8 cellular contexts compared by ENCODE assay signal in genomic region chr3:88149516-88150362, GRCh38. TPM values are rescaled to one million over a fixed set of nuclear protein-coding genes. Genes with fewer than 3 reads are reported as not detected.
DNase-seq lines count a peak whose midpoint lies in the region; ATAC-seq, FAIRE-seq and TF ChIP-seq lines count a peak whose summit lies in the region.

C3orf38 (plus strand) TSS chr3:88149959; CDS start chr3:88150053, 94 bp downstream.

- H3K9me2 ChIP-seq in OCI-LY1 (ENCODE audit: low read depth, low read length), result no peaks in the 10 kb centered on the region

- H3K4me2 ChIP-seq in OCI-LY1 (ENCODE audit: low read length) (peak within 1 kb of the TSS; percentile 97), endothelial cell of umbilical vein (ENCODE audit: insufficient read depth, low read length) (peak within 1 kb of the TSS; percentile 98)

- FAIRE-seq in D721Med (lab: Jason Lieb, UNC), result no peak
- peak; percentile 83 for FAIRE-seq in endothelial cell of umbilical vein (lab: Jason Lieb, UNC)

- no peak within 1 kb of the TSS for H2AFZ ChIP-seq in OCI-LY1 (ENCODE audit: low read length)
- H2AFZ ChIP-seq in endothelial cell of umbilical vein (ENCODE audit: low read depth, low read length), result peak within 1 kb of the TSS; percentile 98

- H3K9ac ChIP-seq in HUES6 (ENCODE audit: low read length) (peak within 1 kb of the TSS; percentile 97), OCI-LY1 (ENCODE audit: low read length) (peak within 1 kb of the TSS; percentile 80), endothelial cell of umbilical vein (replicated peaks; ENCODE audit: extremely low read depth, insufficient read depth, low read length) (peak within 1 kb of the TSS; percentile 61)

- no peak for TF ChIP-seq CTCF in D721Med (IDR thresholded peaks at IDR 0.05; ENCODE audit: insufficient read depth, missing control alignments)
- no peak for TF ChIP-seq CTCF in OCI-LY1 (IDR thresholded peaks at IDR 0.05; ENCODE audit: low read length)
- no peak for TF ChIP-seq CTCF in endothelial cell of umbilical vein (IDR thresholded peaks at IDR 0.05; ENCODE audit: extremely low read depth in 1 of 2, insufficient read depth in 1 of 2, low read depth in 1 of 2, low read length in 2 of 2)

- H4K20me1 ChIP-seq in OCI-LY1 (ENCODE audit: insufficient read depth, low read length), result no peaks in the 10 kb centered on the region
- no peaks in the 10 kb centered on the region for H4K20me1 ChIP-seq in endothelial cell of umbilical vein (replicated peaks; ENCODE audit: control insufficient read depth, extremely low read depth, insufficient read depth, low read length)

- DNase-seq in D721Med (ENCODE audit: insufficient read length, low spot score) (peak; percentile 47), endothelial cell of umbilical vein (ENCODE audit: low read depth, low spot score) (peak; percentile 82), midbrain (lab: John Stamatoyannopoulos, UW) (peak; percentile 96)
- DNase-seq in activated CD8-positive, alpha-beta memory T cell treated with anti-CD3 and anti-CD28 coated beads, Interleukin-2, amount 50 U/mL, for 48 hours, result peak; percentile 88
- peak; percentile 67 to 68 for DNase-seq in stimulated activated CD8-positive, alpha-beta memory T cell treated with anti-CD3 and anti-CD28 coated beads, Interleukin-15, amount 100 ng/mL, for 48 hours (ENCODE audit: low read depth in 2 of 2)

- peak; percentile 71 for ATAC-seq in GM21447 (IDR thresholded peaks at IDR 0.05; ENCODE audit: unreplicated experiment)

- TSS peak; percentile 55 for BruUV-seq in endothelial cell of umbilical vein (replicated peaks; lab: Mats Ljungman, UMichigan)

- H3K9me3 ChIP-seq in HUES6 (ENCODE audit: control insufficient read depth, insufficient read depth, low read depth, low read length) (no peaks in the 10 kb centered on the region), OCI-LY1 (ENCODE audit: low read length) (no peaks in the 10 kb centered on the region), endothelial cell of umbilical vein (replicated peaks; ENCODE audit: control insufficient read depth, insufficient read depth, low read length) (no peaks in the 10 kb centered on the region)

- H3K79me2 ChIP-seq in OCI-LY1 (ENCODE audit: insufficient read depth, low read length) (peaks cover 49% of the 10 kb centered on the region), endothelial cell of umbilical vein (ENCODE audit: control insufficient read depth, insufficient read depth, low read length) (peaks cover 29% of the 10 kb centered on the region)

- POLR2A ChIA-PET in endothelial cell of umbilical vein (lab: Charles Lee), result interaction anchor here (1.8 kb wide), 1 partner anchor 91 kb away, joined by 7 read pairs; the partner anchor contains the start of genes CGGBP1 and ZNF654

- CTCF ChIA-PET in endothelial cell of umbilical vein (lab: Charles Lee), result interaction anchor here (1.2 to 2.8 kb wide), 6 partner anchors 11 to 145 kb away, joined by 3 to 12 read pairs (median 6); no protein-coding TSS in a partner anchor

- intact Hi-C loops in endothelial cell of umbilical vein (cut with micrococcal nuclease), result loop anchor here (1.0 kb wide), 1 partner anchor 90 kb away; the partner anchor contains the start of genes CGGBP1 and ZNF654

- H3F3A ChIP-seq in OCI-LY1 (ENCODE audit: insufficient read depth, low read length), result no peaks in the 10 kb centered on the region

- H3K4me1 ChIP-seq in HUES6 (ENCODE audit: control insufficient read depth, insufficient read depth, low read length) (peaks cover 6% of the 10 kb centered on the region), OCI-LY1 (ENCODE audit: insufficient read depth, low read length, severe bottlenecking) (peaks cover 41% of the 10 kb centered on the region), endothelial cell of umbilical vein (ENCODE audit: control insufficient read depth, extremely low read depth, insufficient read depth, low read length) (peaks cover 13% of the 10 kb centered on the region)

- peak; percentile 83 for TF ChIP-seq POLR2A in endothelial cell of umbilical vein (IDR thresholded peaks at IDR 0.05; ENCODE audit: low read depth, low read length)

- H3K36me3 ChIP-seq in HUES6 (ENCODE audit: control insufficient read depth, insufficient read depth, low read length) (peaks cover 13% of the 10 kb centered on the region), OCI-LY1 (ENCODE audit: insufficient read depth, low read length) (peaks cover 17% of the 10 kb centered on the region), endothelial cell of umbilical vein (ENCODE audit: control insufficient read depth in 2 of 2, extremely low read depth in 1 of 2, insufficient read depth in 2 of 2, low read length in 2 of 2) (peaks cover 2% of the 10 kb centered on the region in 2 experiments)

- H3K9me1 ChIP-seq in endothelial cell of umbilical vein (replicated peaks; ENCODE audit: control insufficient read depth, extremely low read depth, insufficient read depth, low read length), result no peaks in the 10 kb centered on the region

- H3K27me3 ChIP-seq in HUES6 (ENCODE audit: control insufficient read depth, insufficient read depth, low read length) (no peaks in the 10 kb centered on the region), OCI-LY1 (ENCODE audit: insufficient read depth, low read length) (no peaks in the 10 kb centered on the region), endothelial cell of umbilical vein (ENCODE audit: control insufficient read depth in 2 of 2, insufficient read depth in 2 of 2, low read length in 2 of 2) (no peaks in the 10 kb centered on the region)

- dilution Hi-C loops in endothelial cell of umbilical vein (cut with MboI; ENCODE audit: extremely low pct_ligation_motif_present, low sequenced_read_pairs), result no loop called here

- H3K27ac ChIP-seq in HUES6 (ENCODE audit: low read depth, low read length), result peak within 1 kb of the TSS; percentile 90
- peak within 1 kb of the TSS; percentile 79 for H3K27ac ChIP-seq in OCI-LY1 (ENCODE audit: low read depth, low read length, poor library complexity, severe bottlenecking)
- peak within 1 kb of the TSS; percentile 32 for H3K27ac ChIP-seq in endothelial cell of umbilical vein (ENCODE audit: insufficient read depth, low read depth, low read length)

- H3K4me3 ChIP-seq in HUES6 (ENCODE audit: low read depth, low read length), result peak within 1 kb of the TSS; percentile 87
- peak within 1 kb of the TSS; percentile 74 for H3K4me3 ChIP-seq in OCI-LY1 (ENCODE audit: low read depth, low read length, poor library complexity, severe bottlenecking)
- H3K4me3 ChIP-seq in endothelial cell of umbilical vein (replicated peaks in 1 of 3; ENCODE audit: insufficient read depth in 1 of 3, low read depth in 1 of 3, low read length in 3 of 3), result peak within 1 kb of the TSS; percentile 92 to 100 (median 96)

TF ChIP-seq in endothelial cell of umbilical vein, 7 proteins besides CTCF, POLR2A, EP300 and RAD21:
- TF ChIP-seq JUN (IDR thresholded peaks at IDR 0.05; ENCODE audit: borderline replicate concordance, insufficient read depth, insufficient read length, low read depth) (no peak), GATA2 (IDR thresholded peaks at IDR 0.05; ENCODE audit: insufficient read depth, insufficient read length, low read depth, low read length) (no peak), POLR2AphosphoS5 (IDR thresholded peaks at IDR 0.05; ENCODE audit: insufficient read depth, low read depth, low read length) (peak; percentile 69), MAX (IDR thresholded peaks at IDR 0.05; ENCODE audit: insufficient read depth, insufficient read length) (no peak), EZH2 (IDR thresholded peaks at IDR 0.05; ENCODE audit: borderline replicate concordance, low read depth, low read length, severe bottlenecking) (no peak)

RNA-seq across cellular contexts. Expression of gene C3orf38, which starts in this region (rescaled TPM):
- 17.3 and 17.9 TPM in 2 replicates for total RNA-seq in endothelial cell of umbilical vein
- polyA plus RNA-seq in endothelial cell of umbilical vein, result 4.2 and 5.2 TPM in 2 replicates
- polyA plus RNA-seq in endothelial cell of umbilical vein (2011; cell fraction: cytosol; rRNA removed), result 6.9 and 7.1 TPM in 2 replicates
- polyA plus RNA-seq in endothelial cell of umbilical vein (2011; cell fraction: nucleus; rRNA removed), result 4.4 and 5.8 TPM in 2 replicates
- 7.1 and 11.8 TPM in 2 replicates for polyA plus RNA-seq in endothelial cell of umbilical vein (2012)
- polyA minus RNA-seq in endothelial cell of umbilical vein, result 10.2 and 10.4 TPM in 2 replicates
- polyA minus RNA-seq in endothelial cell of umbilical vein (2011; cell fraction: cytosol; rRNA and poly(A)+ RNA removed), result 9.0 TPM
- polyA minus RNA-seq in endothelial cell of umbilical vein (2011; cell fraction: nucleus; rRNA and poly(A)+ RNA removed), result 10.0 and 11.5 TPM in 2 replicates

Comparison
In these comparisons a context has a peak if more than half of its experiments do, and no peak if none do; other contexts are left out.
1. Peak in every context shown above with its lines: DNase-seq, ATAC-seq, H3K4me3 ChIP-seq and H3K27ac ChIP-seq.
2. H3K27ac ChIP-seq: peak in every context shown above with its lines; median percentile 90 in HUES6; 79 in OCI-LY1; 32 in endothelial cell of umbilical vein.